ENCODE assay signal across 37 cellular contexts in the genomic region with DNA sequence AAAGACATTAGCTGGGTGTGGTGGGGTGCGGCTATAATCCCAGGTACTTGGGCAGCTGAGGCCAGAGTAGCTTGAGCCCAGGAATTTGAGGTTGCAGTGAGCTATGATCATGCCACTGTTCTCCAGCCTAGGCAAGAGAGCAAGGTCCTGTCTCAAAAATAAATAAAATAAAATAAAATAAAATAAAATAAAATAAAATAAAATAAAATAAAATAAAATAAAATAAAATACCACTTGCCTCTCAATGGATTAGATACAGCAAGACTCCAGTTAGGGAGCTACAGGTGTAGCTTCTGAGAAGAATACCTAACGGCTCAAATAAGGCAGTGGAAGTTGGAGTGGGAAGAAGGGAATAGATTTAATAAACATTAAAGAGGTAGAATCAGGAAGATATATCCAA. TPM values are rescaled to one million over a fixed set of nuclear protein-coding genes. Genes with fewer than 3 reads are reported as not detected.
"Had no signal": no experiment of that assay in that cellular context is flagged by ENCODE, and none has a peak within 500 bp of the region (broad histone marks: within the 10 kb centered on the region; RNA-seq: fewer than 3 reads in every experiment).

No MANE protein-coding gene starts in this region.

- DNase-seq: Karpas-422, Kasumi-1, KBM-7, KG1, MG63, MM.1S, MV-4-11, NCI-H1048, NCI-H1092, NCI-H1092 treated with DMSO at 0.1 percent for 48 hours, NCI-H1105, NCI-H1105 treated with DMSO at 0.1 percent for 48 hours, NCI-H1417, NCI-H1417 treated with DMSO at 0.1 percent for 48 hours, NCI-H1436, NCI-H1436 treated with DMSO at 0.1 percent for 48 hours, NCI-H146, NCI-H1694, NCI-H1694 treated with DMSO at 0.1 percent for 48 hours, NCI-H187, NCI-H187 treated with DMSO at 0.1 percent for 48 hours, NCI-H1930, NCI-H2029, NCI-H2029 treated with DMSO at 0.1 percent for 48 hours, NCI-H2081, NCI-H2081 treated with DMSO at 0.1 percent for 48 hours, NCI-H2107, NCI-H2171, NCI-H2171 treated with DMSO at 0.1 percent for 48 hours, NCI-H2227 treated with DMSO at 0.1 percent for 48 hours, NCI-H226, NCI-H345, NCI-H446, NCI-H446 treated with DMSO at 0.1 percent for 48 hours had no signal

RNA-seq across cellular contexts. Expression of gene PAK5, which starts 13.7 kb away (rescaled TPM):
- total RNA-seq: LHCN-M2, MCF 10A, NCI-H460 had no signal
